ENCODE assay signal across 1 cellular context in the genomic region with DNA sequence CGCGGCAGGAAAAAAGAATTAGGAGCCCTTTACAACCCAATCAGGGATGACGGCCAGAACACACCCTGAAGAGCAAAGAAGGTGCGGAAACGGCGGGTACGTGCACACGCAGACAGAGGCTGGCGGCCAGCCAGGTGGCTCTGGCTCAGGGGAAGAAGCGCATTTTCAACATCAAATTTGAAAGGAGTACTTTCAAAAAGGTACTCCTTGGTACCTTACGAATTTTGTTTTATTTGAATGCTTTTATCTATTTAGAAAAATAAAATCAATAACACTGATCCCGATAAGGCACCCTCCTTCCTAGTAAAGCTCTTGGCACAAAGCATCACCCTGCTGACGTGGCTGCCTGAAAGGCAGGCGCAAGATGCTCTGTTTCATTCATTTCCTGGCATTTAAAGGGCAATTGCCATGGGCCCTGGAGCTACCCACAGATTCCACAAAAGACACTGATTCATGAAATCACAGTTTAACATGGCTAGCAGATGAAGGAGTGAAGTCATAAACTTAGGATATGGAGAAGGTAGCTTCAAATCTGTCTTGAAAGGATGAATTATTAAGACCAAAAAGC.
TF ChIP-seq lines count a peak whose summit lies in the region.

No MANE protein-coding gene starts in this region.

TF ChIP-seq in H1, 55 proteins besides CTCF, POLR2A, EP300 and RAD21:
- TF ChIP-seq SAP30 (IDR thresholded peaks at IDR 0.05; ENCODE audit: insufficient read depth, insufficient replicate concordance, low read length): no peak
- TF ChIP-seq SP4 (IDR thresholded peaks at IDR 0.05; ENCODE audit: low read length): no peak
- TF ChIP-seq YY1 (IDR thresholded peaks at IDR 0.05; ENCODE audit: low read depth, low read length): no peak
- TF ChIP-seq ATF3 (IDR thresholded peaks at IDR 0.05; ENCODE audit: insufficient read depth, low read depth, low read length): no peak
- no peak for TF ChIP-seq RFX5 (IDR thresholded peaks at IDR 0.05; ENCODE audit: borderline replicate concordance, low read depth, low read length)
- TF ChIP-seq RBBP5 (IDR thresholded peaks at IDR 0.05; ENCODE audit: borderline replicate concordance, low read depth, low read length): no peak
- TF ChIP-seq BRCA1 (IDR thresholded peaks at IDR 0.05; ENCODE audit: low read depth, low read length): no peak
- no peak for TF ChIP-seq CTBP2 (IDR thresholded peaks at IDR 0.05; ENCODE audit: borderline replicate concordance, insufficient read depth, insufficient read length, low read length)
- TF ChIP-seq RXRA (IDR thresholded peaks at IDR 0.05; ENCODE audit: insufficient read depth, low read depth, low read length): no peak
- no peak for TF ChIP-seq HDAC6 (IDR thresholded peaks at IDR 0.05; ENCODE audit: low read depth, low read length)
TF ChIP-seq in H1: peak in this region for 0.
